In the genomic region with DNA sequence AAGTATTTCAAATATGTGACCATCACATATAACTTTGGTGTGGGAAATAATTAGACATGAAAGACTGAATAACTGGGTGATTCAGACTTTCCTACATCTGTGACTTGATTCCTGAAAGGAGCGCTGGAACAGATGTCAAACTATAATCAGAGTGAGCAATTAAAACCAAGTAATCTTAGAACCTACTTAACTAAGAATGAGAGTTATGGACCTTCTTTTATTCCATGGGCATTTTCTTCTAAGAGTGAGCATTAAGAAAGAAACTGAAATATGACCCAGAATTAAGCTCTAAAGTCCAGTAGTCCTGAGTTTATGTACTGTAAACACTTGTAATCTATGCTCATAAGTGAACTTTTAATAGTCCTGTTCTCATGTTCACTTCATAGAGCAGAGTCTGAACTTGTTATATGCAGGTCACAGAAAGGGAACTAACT, we compare ENCODE assay signal across 1 cellular context.
TF ChIP-seq lines count a peak whose summit lies in the region.

No MANE protein-coding gene starts in this region.

TF ChIP-seq in SK-N-SH, 30 proteins besides CTCF, POLR2A, EP300 and RAD21 (continued from another document):
- TF ChIP-seq, protein P1, sequence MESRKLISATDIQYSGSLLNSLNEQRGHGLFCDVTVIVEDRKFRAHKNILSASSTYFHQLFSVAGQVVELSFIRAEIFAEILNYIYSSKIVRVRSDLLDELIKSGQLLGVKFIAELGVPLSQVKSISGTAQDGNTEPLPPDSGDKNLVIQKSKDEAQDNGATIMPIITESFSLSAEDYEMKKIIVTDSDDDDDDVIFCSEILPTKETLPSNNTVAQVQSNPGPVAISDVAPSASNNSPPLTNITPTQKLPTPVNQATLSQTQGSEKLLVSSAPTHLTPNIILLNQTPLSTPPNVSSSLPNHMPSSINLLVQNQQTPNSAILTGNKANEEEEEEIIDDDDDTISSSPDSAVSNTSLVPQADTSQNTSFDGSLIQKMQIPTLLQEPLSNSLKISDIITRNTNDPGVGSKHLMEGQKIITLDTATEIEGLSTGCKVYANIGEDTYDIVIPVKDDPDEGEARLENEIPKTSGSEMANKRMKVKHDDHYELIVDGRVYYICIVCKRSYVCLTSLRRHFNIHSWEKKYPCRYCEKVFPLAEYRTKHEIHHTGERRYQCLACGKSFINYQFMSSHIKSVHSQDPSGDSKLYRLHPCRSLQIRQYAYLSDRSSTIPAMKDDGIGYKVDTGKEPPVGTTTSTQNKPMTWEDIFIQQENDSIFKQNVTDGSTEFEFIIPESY (IDR thresholded peaks at IDR 0.05; ENCODE audit: borderline replicate concordance, low read depth) = no peak
- TF ChIP-seq ELF1 (IDR thresholded peaks at IDR 0.05) = no peak
